Comparison of ENCODE assay signal across 10 cellular contexts in genomic region chr17:57033296-57033695, GRCh38. TPM values are rescaled to one million over a fixed set of nuclear protein-coding genes. Genes with fewer than 3 reads are reported as not detected.
DNase-seq lines count a peak whose midpoint lies in the region; ATAC-seq and TF ChIP-seq lines count a peak whose summit lies in the region.
"Had no signal": no experiment of that assay in that cellular context is flagged by ENCODE, and none has a peak within 500 bp of the region (broad histone marks: within the 10 kb centered on the region; RNA-seq: fewer than 3 reads in every experiment).

No MANE protein-coding gene starts in this region.

- H3K9ac ChIP-seq in adipocyte (ENCODE audit: low read length): no peak overlapping the region

- 3 to 5% methylated on average over 3 of the region's 3 CpGs for WGBS in thyroid gland, 2 donors

- peak overlapping the region; percentile 90 to 96 (median 95) for H3K27ac ChIP-seq in thyroid gland

- H3K9me3 ChIP-seq in adipocyte (ENCODE audit: control insufficient read depth, low read length): peaks cover 3% of the 10 kb centered on the region
- no peaks in the 10 kb centered on the region for H3K9me3 ChIP-seq in thyroid gland
- H3K9me3 ChIP-seq: Peyer's patch had no signal

- intact Hi-C loops in thyroid gland (cut with DNase I): no loop called here

- peaks cover 19% of the 10 kb centered on the region for H3K27me3 ChIP-seq in adipocyte (replicated peaks; ENCODE audit: control insufficient read depth, insufficient read depth, low read length)
- H3K27me3 ChIP-seq in thyroid gland: no peaks in the 10 kb centered on the region
- H3K27me3 ChIP-seq: Peyer's patch had no signal

- ATAC-seq in HG02642 (IDR thresholded peaks at IDR 0.05; ENCODE audit: poor library complexity, unreplicated experiment) (no peak), HG03378 (IDR thresholded peaks at IDR 0.05; ENCODE audit: unreplicated experiment) (no peak), GM21526 (IDR thresholded peaks at IDR 0.05; ENCODE audit: low FRiP score, unreplicated experiment) (no peak), GM21381 (IDR thresholded peaks at IDR 0.05; ENCODE audit: unreplicated experiment) (no peak)

- DNase-seq in NCI-H1105 treated with DMSO at 0.1 percent for 48 hours (lab: John Stamatoyannopoulos, UW) (peak; percentile 96), adipocyte (ENCODE audit: low read depth) (peak; percentile 4), left kidney (ENCODE audit: low read depth, low spot score) (peak; percentile 77), thyroid gland (peak; percentile 78 to 84)
- DNase-seq: Kasumi-1, Peyer's patch had no signal

- peak in 1 of 6 experiments; percentile 27 for TF ChIP-seq CTCF in thyroid gland (IDR thresholded peaks at IDR 0.05)

- H3K36me3 ChIP-seq in adipocyte (ENCODE audit: control insufficient read depth, insufficient read depth, low read length, severe bottlenecking) (no peaks in the 10 kb centered on the region), thyroid gland (no peaks in the 10 kb centered on the region)
- H3K36me3 ChIP-seq: Peyer's patch had no signal

- H3K4me1 ChIP-seq in adipocyte (ENCODE audit: control insufficient read depth, insufficient read depth, low read length): peaks cover 9% of the 10 kb centered on the region
- H3K4me1 ChIP-seq in thyroid gland: peaks cover 54 to 62% of the 10 kb centered on the region in 2 donors

- TF ChIP-seq POLR2A in thyroid gland (IDR thresholded peaks at IDR 0.05): no peak

- H3K4me3 ChIP-seq in adipocyte (ENCODE audit: low read length) (no peak overlapping the region), thyroid gland (replicated peaks in 1 of 3) (no peak overlapping the region)
- H3K4me3 ChIP-seq: Peyer's patch had no signal

RNA-seq across cellular contexts. Expression of gene AKAP1, which starts 51.8 kb away (rescaled TPM):
- 100 to 1,000 TPM in 1 of 4 donors, 10 to 100 TPM in 3; 91.6 to 105 (median 95.5) TPM for total RNA-seq in thyroid gland

RNA-seq across cellular contexts. Expression of gene SCPEP1, which starts 55.4 kb away (rescaled TPM):
- 100 to 1,000 TPM; 260 to 354 (median 284) TPM for total RNA-seq in thyroid gland

Comparison
In these comparisons a context has a peak if more than half of its experiments do, and no peak if none do; other contexts are left out.
1. DNase-seq: peak in every context shown above with its lines; median percentile 96 in NCI-H1105 treated with DMSO at 0.1 percent for 48 hours; 81 in thyroid gland; 77 in left kidney; 4 in adipocyte.